In genomic region chr1:54926955-54927354, GRCh38 we compare ENCODE assay signal across 2 cellular contexts.
A peak's percentile ranks its signal among the peaks of the same experiment; 100 is the strongest.
TF ChIP-seq lines count a peak whose summit lies in the region.

No MANE protein-coding gene starts in this region.

TF ChIP-seq in A549, 52 proteins besides CTCF, POLR2A, EP300 and RAD21:
- TF ChIP-seq PBX3 (IDR thresholded peaks at IDR 0.05) (no peak), CBX8 (IDR thresholded peaks at IDR 0.05) (no peak), MAFK (IDR thresholded peaks at IDR 0.05; ENCODE audit: partially characterized antibody) (peak; percentile 28)

TF ChIP-seq in IMR-90, 13 proteins besides CTCF, POLR2A, EP300 and RAD21:
- TF ChIP-seq CHD1 (IDR thresholded peaks at IDR 0.05; ENCODE audit: low read depth, low read length) (no peak), USF2 (IDR thresholded peaks at IDR 0.05; ENCODE audit: low read depth, low read length) (no peak), MAFK (IDR thresholded peaks at IDR 0.05; ENCODE audit: low read depth, low read length) (peak; percentile 68), ELK1 (IDR thresholded peaks at IDR 0.05; ENCODE audit: borderline replicate concordance, low read depth, low read length) (no peak)
TF ChIP-seq in IMR-90: peak in this region for 1.
